In the genomic region with DNA sequence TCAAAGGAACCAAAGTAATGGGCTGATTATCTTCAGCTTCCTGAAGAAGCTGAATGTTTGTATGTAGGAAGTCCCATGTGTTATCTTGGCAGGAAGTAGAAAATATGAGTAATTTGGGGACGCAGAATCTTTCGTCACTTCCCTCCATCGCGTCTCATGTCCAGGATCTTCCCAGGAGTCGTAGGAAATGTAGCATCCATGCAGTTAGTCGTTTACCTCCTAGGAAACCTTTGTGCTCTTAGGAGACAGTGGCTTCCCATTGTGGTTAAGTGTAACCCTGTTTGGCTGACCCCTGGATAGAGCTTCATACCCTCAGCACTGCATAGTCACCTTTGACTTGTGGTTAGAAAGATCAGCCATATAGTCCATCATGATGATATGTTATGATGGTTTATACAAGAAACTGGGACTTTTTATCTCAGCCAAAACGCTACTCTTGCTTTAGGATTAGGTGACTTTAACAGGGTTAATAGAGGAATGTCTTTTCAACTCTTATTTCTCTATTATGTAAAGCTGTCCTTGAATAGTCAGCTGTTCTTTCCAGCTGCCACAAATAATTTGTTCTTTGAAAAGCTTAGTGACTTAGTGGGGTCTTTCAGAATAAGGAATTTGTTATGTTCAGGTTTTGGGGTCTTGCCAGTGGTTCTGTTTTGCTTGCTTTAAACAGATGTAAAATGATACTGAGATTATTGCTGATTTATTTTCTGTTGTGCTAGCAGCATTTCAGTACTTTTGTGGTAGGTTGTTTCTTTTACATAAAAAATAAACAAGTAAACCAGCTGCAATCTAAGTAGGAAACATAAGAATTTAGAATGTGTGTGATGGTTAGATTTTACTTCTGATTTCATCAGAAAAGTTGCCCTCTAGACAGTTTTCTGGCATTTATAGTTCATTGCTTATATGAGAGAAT, we compare ENCODE assay signal across 9 cellular contexts.
DNase-seq lines count a peak whose midpoint lies in the region; ATAC-seq lines count a peak whose summit lies in the region.
"Had no signal": no experiment of that assay in that cellular context is flagged by ENCODE, and none has a peak within 500 bp of the region (broad histone marks: within the 10 kb centered on the region; RNA-seq: fewer than 3 reads in every experiment).

No MANE protein-coding gene starts in this region.

- peak overlapping the region; percentile 99 for H3K27ac Mint-ChIP-seq in activated T-helper 2 cell treated with anti-CD3 and anti-CD28 coated beads, Interferon-gamma antibody, Interleukin-2, Interleukin-4, amounts not matched to agents 10 μg/mL and 5 μg/mL and 100 μg/mL, durations not matched to agents 14 hours and 24 hours and 36 hours
- H3K27ac Mint-ChIP-seq in memory B cell: peak overlapping the region; percentile 99

- H3K27me3 Mint-ChIP-seq in activated T-helper 2 cell treated with anti-CD3 and anti-CD28 coated beads, Interferon-gamma antibody, Interleukin-2, Interleukin-4, amounts not matched to agents 10 μg/mL and 5 μg/mL and 100 μg/mL, durations not matched to agents 14 hours and 24 hours and 36 hours (ENCODE audit: low read depth): no peaks in the 10 kb centered on the region
- no peaks in the 10 kb centered on the region for H3K27me3 Mint-ChIP-seq in memory B cell

- H3K36me3 Mint-ChIP-seq in activated T-helper 2 cell treated with anti-CD3 and anti-CD28 coated beads, Interferon-gamma antibody, Interleukin-2, Interleukin-4, amounts not matched to agents 10 μg/mL and 5 μg/mL and 100 μg/mL, durations not matched to agents 14 hours and 24 hours and 36 hours (ENCODE audit: low read depth): peaks cover 18% of the 10 kb centered on the region
- peaks cover 13% of the 10 kb centered on the region for H3K36me3 Mint-ChIP-seq in memory B cell

- H3K9me3 Mint-ChIP-seq in activated T-helper 2 cell treated with anti-CD3 and anti-CD28 coated beads, Interferon-gamma antibody, Interleukin-2, Interleukin-4, amounts not matched to agents 10 μg/mL and 5 μg/mL and 100 μg/mL, durations not matched to agents 14 hours and 24 hours and 36 hours: no peaks in the 10 kb centered on the region
- H3K9me3 Mint-ChIP-seq in memory B cell: no peaks in the 10 kb centered on the region

- DNase-seq in stimulated activated CD4-positive, alpha-beta T cell treated with anti-CD3 and anti-CD28 coated beads, Interleukin-15, amount 100 ng/mL, for 24 hours: peak; percentile 35
- DNase-seq in stimulated activated CD4-positive, alpha-beta T cell treated with anti-CD3 and anti-CD28 coated beads, Interleukin-2, amount 100 ng/mL, for 24 hours: no peak
- peak; percentile 39 for DNase-seq in activated T-helper 2 cell treated with anti-CD3 and anti-CD28 coated beads, Interferon-gamma antibody, Interleukin-2, Interleukin-4, amounts not matched to agents 10 μg/mL and 5 μg/mL and 100 μg/mL, durations not matched to agents 14 hours and 24 hours and 36 hours (ENCODE audit: low spot score)
- DNase-seq in memory B cell (ENCODE audit: low spot score in 2 of 2) (no peak), NCI-H345 treated with DMSO at 0.1 percent for 48 hours (lab: John Stamatoyannopoulos, UW; ENCODE audit: unreplicated experiment) (no peak), NCI-H2196 (lab: John Stamatoyannopoulos, UW; ENCODE audit: unreplicated experiment) (no peak), DMS53 (lab: John Stamatoyannopoulos, UW) (no peak)
- DNase-seq: NCI-H2171 treated with DMSO at 0.1 percent for 48 hours had no signal

- intact Hi-C loops in activated T-helper 2 cell treated with anti-CD3 and anti-CD28 coated beads, Interferon-gamma antibody, Interleukin-2, Interleukin-4, amounts not matched to agents 10 μg/mL and 5 μg/mL and 100 μg/mL, durations not matched to agents 14 hours and 24 hours and 36 hours (cut with micrococcal nuclease): loop anchor here (1.0 to 5.0 kb wide), 5 partner anchors 12 to 290 kb away; no protein-coding TSS in a partner anchor

- H3K4me3 Mint-ChIP-seq in activated T-helper 2 cell treated with anti-CD3 and anti-CD28 coated beads, Interferon-gamma antibody, Interleukin-2, Interleukin-4, amounts not matched to agents 10 μg/mL and 5 μg/mL and 100 μg/mL, durations not matched to agents 14 hours and 24 hours and 36 hours (ENCODE audit: low read depth): peak overlapping the region; percentile 77
- peak overlapping the region; percentile 75 for H3K4me3 Mint-ChIP-seq in memory B cell

- H3K4me1 Mint-ChIP-seq in activated T-helper 2 cell treated with anti-CD3 and anti-CD28 coated beads, Interferon-gamma antibody, Interleukin-2, Interleukin-4, amounts not matched to agents 10 μg/mL and 5 μg/mL and 100 μg/mL, durations not matched to agents 14 hours and 24 hours and 36 hours (ENCODE audit: low read depth): peaks cover 52% of the 10 kb centered on the region
- H3K4me1 Mint-ChIP-seq in memory B cell: peaks cover 56% of the 10 kb centered on the region

- ATAC-seq in memory B cell (ENCODE audit: low read depth): peak; percentile 19
- no peak for ATAC-seq in HG02981 (IDR thresholded peaks at IDR 0.05; ENCODE audit: unreplicated experiment)

Comparison
In these comparisons a context has a peak if more than half of its experiments do, and no peak if none do; other contexts are left out.
1. DNase-seq: peak in stimulated activated CD4-positive, alpha-beta T cell treated with anti-CD3 and anti-CD28 coated beads, Interleukin-15, amount 100 ng/mL, for 24 hours (single experiment) and activated T-helper 2 cell treated with anti-CD3 and anti-CD28 coated beads, Interferon-gamma antibody, Interleukin-2, Interleukin-4, amounts not matched to agents 10 μg/mL and 5 μg/mL and 100 μg/mL, durations not matched to agents 14 hours and 24 hours and 36 hours (single experiment); none in stimulated activated CD4-positive, alpha-beta T cell treated with anti-CD3 and anti-CD28 coated beads, Interleukin-2, amount 100 ng/mL, for 24 hours (0 of 2), memory B cell (0 of 2), NCI-H345 treated with DMSO at 0.1 percent for 48 hours (single experiment), NCI-H2196 (single experiment) and DMS53 (single experiment).